In the genomic region with DNA sequence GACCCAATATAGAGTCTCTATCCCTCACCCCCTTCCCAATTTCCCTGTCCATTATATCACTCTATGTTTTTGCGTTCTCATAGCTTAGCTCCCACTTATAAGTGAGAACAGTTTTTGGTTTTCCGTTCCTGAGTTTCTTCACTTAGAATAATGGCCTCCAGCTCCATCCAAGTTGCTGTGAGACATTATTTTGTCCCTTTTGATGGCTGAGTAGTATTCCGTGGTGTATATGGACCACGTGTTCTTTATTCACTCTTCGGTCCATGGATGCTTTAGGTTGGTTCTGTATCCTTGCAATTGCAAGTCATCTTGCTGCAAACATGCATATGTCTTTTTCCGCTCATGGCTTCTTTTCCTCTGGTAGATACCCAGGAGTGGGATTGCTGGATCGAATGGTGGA, we compare ENCODE assay signal across 16 cellular contexts.
"Had no signal": no experiment of that assay in that cellular context is flagged by ENCODE, and none has a peak within 500 bp of the region (broad histone marks: within the 10 kb centered on the region; RNA-seq: fewer than 3 reads in every experiment).

No MANE protein-coding gene starts in this region.

- H3K36me3 ChIP-seq: gastroesophageal sphincter, neutrophil, sigmoid colon, thyroid gland had no signal

- ATAC-seq: activated CD8-positive, alpha-beta T cell treated with anti-CD3 and anti-CD28 coated beads for 36 hours; gastroesophageal sphincter; stimulated activated memory B cell treated with anti-CD40 and anti-IgM and Interleukin-4, amounts not matched to agents 10 μg/mL and 1 μg/mL and 100 μg/mL, for 72 hours had no signal

- FAIRE-seq: endothelial cell of umbilical vein had no signal

- H3K4me3 ChIP-seq: esophagus muscularis mucosa, gastroesophageal sphincter, sigmoid colon, SK-N-MC, thyroid gland had no signal

- H3K9me3 ChIP-seq: esophagus muscularis mucosa, gastroesophageal sphincter, neutrophil, sigmoid colon, thyroid gland had no signal

- H3K27ac ChIP-seq: esophagus muscularis mucosa, gastroesophageal sphincter, neutrophil, sigmoid colon, SK-N-MC, thyroid gland had no signal

- H3K9me3 Mint-ChIP-seq: dendritic cell treated with granulocyte-macrophage colony-stimulating factor and Interleukin-4, amounts not matched to agents 40 ng/mL and 50 ng/mL, for 4 days; memory B cell; stimulated activated memory B cell treated with anti-CD40 and anti-IgM and Interleukin-4, amounts not matched to agents 10 μg/mL and 1 μg/mL and 100 μg/mL, for 72 hours had no signal

- DNase-seq: activated CD4-positive, CD25-positive, alpha-beta regulatory T cell treated with anti-CD3 and anti-CD28 coated beads, Interleukin-2, amount 50 U/mL, for 72 hours; activated CD8-positive, alpha-beta T cell treated with anti-CD3 and anti-CD28 coated beads for 36 hours; activated gamma-delta T cell; activated T-cell treated with anti-CD3 and anti-CD28 coated beads, Interleukin-2, amount 50 U/mL, for 1 hour; effector CD8-positive, alpha-beta T cell; stimulated activated CD4-positive, alpha-beta T cell treated with anti-CD3 and anti-CD28 coated beads, Interleukin-4, amount 100 ng/mL, for 24 hours; thyroid gland had no signal

- H3K27ac Mint-ChIP-seq: activated CD8-positive, alpha-beta T cell treated with anti-CD3 and anti-CD28 coated beads for 36 hours; dendritic cell treated with granulocyte-macrophage colony-stimulating factor and Interleukin-4, amounts not matched to agents 40 ng/mL and 50 ng/mL, for 4 days; memory B cell; stimulated activated memory B cell treated with anti-CD40 and anti-IgM and Interleukin-4, amounts not matched to agents 10 μg/mL and 1 μg/mL and 100 μg/mL, for 72 hours had no signal

- H3K4me3 Mint-ChIP-seq: dendritic cell treated with granulocyte-macrophage colony-stimulating factor and Interleukin-4, amounts not matched to agents 40 ng/mL and 50 ng/mL, for 4 days; memory B cell; stimulated activated memory B cell treated with anti-CD40 and anti-IgM and Interleukin-4, amounts not matched to agents 10 μg/mL and 1 μg/mL and 100 μg/mL, for 72 hours had no signal

- H3K27me3 ChIP-seq: esophagus muscularis mucosa, gastroesophageal sphincter, sigmoid colon, thyroid gland had no signal

- H3K27me3 Mint-ChIP-seq: memory B cell; stimulated activated memory B cell treated with anti-CD40 and anti-IgM and Interleukin-4, amounts not matched to agents 10 μg/mL and 1 μg/mL and 100 μg/mL, for 72 hours had no signal
